19 cellular contexts compared by ENCODE assay signal in genomic region chr6:134984821-134985220, GRCh38. TPM values are rescaled to one million over a fixed set of nuclear protein-coding genes. Genes with fewer than 3 reads are reported as not detected.
DNase-seq lines count a peak whose midpoint lies in the region; FAIRE-seq and TF ChIP-seq lines count a peak whose summit lies in the region.
"Had no signal": no experiment of that assay in that cellular context is flagged by ENCODE, and none has a peak within 500 bp of the region (broad histone marks: within the 10 kb centered on the region; RNA-seq: fewer than 3 reads in every experiment).

No MANE protein-coding gene starts in this region.

- no peak overlapping the region for H3K4me2 ChIP-seq in astrocyte (ENCODE audit: low read length)
- H3K4me2 ChIP-seq: SK-N-SH had no signal

- H3K4me1 ChIP-seq in astrocyte (ENCODE audit: insufficient read depth, low read length) = no peaks in the 10 kb centered on the region
- H3K4me1 ChIP-seq: vagina had no signal

- no peaks in the 10 kb centered on the region for H3K9me3 Mint-ChIP-seq in astrocyte (ENCODE audit: unreplicated experiment)
- H3K9me3 Mint-ChIP-seq: CD4-positive, alpha-beta T cell; endodermal cell had no signal

- H3K36me3 Mint-ChIP-seq in astrocyte (ENCODE audit: low read depth, unreplicated experiment) = peaks cover 11% of the 10 kb centered on the region

- no peak for FAIRE-seq in astrocyte (lab: Jason Lieb, UNC)

- no peaks in the 10 kb centered on the region for H3K27me3 ChIP-seq in astrocyte (ENCODE audit: insufficient read depth, low read length)
- H3K27me3 ChIP-seq: vagina had no signal

- no peaks in the 10 kb centered on the region for H3K79me2 ChIP-seq in astrocyte (ENCODE audit: insufficient read depth, low read length)

- H3K4me3 Mint-ChIP-seq in astrocyte (ENCODE audit: unreplicated experiment) = no peak overlapping the region
- H3K4me3 Mint-ChIP-seq: CD4-positive, alpha-beta T cell; endodermal cell had no signal

- TF ChIP-seq CTCF in AG10803 (conservative IDR thresholded peaks at IDR 0.05; ENCODE audit: low read length) = no peak
- TF ChIP-seq CTCF in astrocyte (IDR thresholded peaks at IDR 0.05; ENCODE audit: insufficient read depth, low read depth, low read length) = no peak

- H3K9ac ChIP-seq in astrocyte (ENCODE audit: low read length) = no peak overlapping the region
- H3K9ac ChIP-seq: SK-N-SH had no signal

- no peaks in the 10 kb centered on the region for H3K9me3 ChIP-seq in astrocyte (ENCODE audit: insufficient read depth, low read depth, low read length)
- H3K9me3 ChIP-seq: ovary, SK-N-SH, vagina had no signal

- H3K27ac Mint-ChIP-seq in astrocyte (ENCODE audit: unreplicated experiment) = no peak overlapping the region
- H3K27ac Mint-ChIP-seq: CD4-positive, alpha-beta T cell; endodermal cell had no signal

- no peak overlapping the region for H2AFZ ChIP-seq in astrocyte (ENCODE audit: low read depth, low read length)

- H3K4me1 Mint-ChIP-seq in astrocyte (ENCODE audit: low read depth, unreplicated experiment) = peaks cover 13% of the 10 kb centered on the region

- no peaks in the 10 kb centered on the region for H4K20me1 ChIP-seq in astrocyte (ENCODE audit: insufficient read depth, low read length)

- peaks cover 22% of the 10 kb centered on the region for H3K36me3 ChIP-seq in astrocyte (ENCODE audit: insufficient read depth, low read length)
- H3K36me3 ChIP-seq: ovary had no signal

- DNase-seq in AG10803 (ENCODE audit: low read depth) (peak; percentile 40), GF-D8 (lab: John Stamatoyannopoulos, UW) (peak; percentile 5), astrocyte (ENCODE audit: low read depth) (peak; percentile 33), glomerular endothelial cell (ENCODE audit: extremely low read depth, low read depth, low spot score) (peak; percentile 27), NCI-H2081 treated with DMSO at 0.1 percent for 48 hours (lab: John Stamatoyannopoulos, UW) (no peak), amygdala (lab: John Stamatoyannopoulos, UW) (no peak), GOT3 (lab: John Stamatoyannopoulos, UW) (no peak)
- DNase-seq: activated gamma-delta T cell treated with Interleukin-2 at 50 U/mL for 16 hours; CD4-positive, alpha-beta T cell; central memory CD4-positive, alpha-beta T cell; endodermal cell; head of caudate nucleus; kidney glomerular epithelial cell; NCI-H2029; NCI-H524; OCI-M1; ovary; SK-N-SH had no signal

- H3K27ac ChIP-seq in astrocyte (ENCODE audit: low read depth, low read length) = no peak overlapping the region
- H3K27ac ChIP-seq: ovary, vagina had no signal

- H3K4me3 ChIP-seq in AG10803 (ENCODE audit: low read length) = no peak overlapping the region
- H3K4me3 ChIP-seq in astrocyte (ENCODE audit: insufficient read depth, low read depth, low read length) = no peak overlapping the region
- H3K4me3 ChIP-seq: ovary, vagina had no signal

- no peaks in the 10 kb centered on the region for H3K27me3 Mint-ChIP-seq in astrocyte (ENCODE audit: low read depth, unreplicated experiment)
- H3K27me3 Mint-ChIP-seq: CD4-positive, alpha-beta T cell had no signal

RNA-seq across cellular contexts. Expression of gene ALDH8A1, which starts 34.9 kb away (rescaled TPM):
- total RNA-seq in astrocyte = 0.41 TPM in 2 replicates
- 0.10 and 0.18 TPM in 2 replicates for total RNA-seq in glomerular endothelial cell
- total RNA-seq: endodermal cell, vagina had no signal

Comparison
In these comparisons a context has a peak if more than half of its experiments do, and no peak if none do; other contexts are left out.
1. DNase-seq: peak in AG10803 (single experiment), GF-D8 (single experiment), astrocyte (single experiment) and glomerular endothelial cell (single experiment); none in NCI-H2081 treated with DMSO at 0.1 percent for 48 hours (single experiment), amygdala (0 of 56) and GOT3 (single experiment).